In the genomic region with DNA sequence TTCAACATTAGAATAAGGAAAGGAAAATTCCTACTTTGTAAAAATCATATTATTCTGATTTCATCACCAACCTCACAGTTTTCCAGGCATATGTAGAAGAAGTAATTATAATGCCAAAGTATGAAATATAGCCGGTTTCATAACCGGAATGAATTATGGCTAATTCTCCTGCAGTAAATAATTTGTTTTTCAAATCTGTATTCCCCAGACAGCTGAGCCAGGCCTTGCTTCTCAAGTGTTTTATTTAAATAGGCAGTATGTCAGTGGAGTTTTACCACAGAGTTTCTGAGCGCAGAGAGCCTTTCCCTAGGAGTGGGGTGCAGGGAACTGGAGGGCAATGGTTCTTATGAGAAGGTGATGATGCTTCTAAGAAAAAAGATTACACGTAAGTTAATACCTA, we compare ENCODE assay signal across 28 cellular contexts. TPM values are rescaled to one million over a fixed set of nuclear protein-coding genes. Genes with fewer than 3 reads are reported as not detected.
DNase-seq lines count a peak whose midpoint lies in the region; ATAC-seq, FAIRE-seq and TF ChIP-seq lines count a peak whose summit lies in the region.
"Had no signal": no experiment of that assay in that cellular context is flagged by ENCODE, and none has a peak within 500 bp of the region (broad histone marks: within the 10 kb centered on the region; RNA-seq: fewer than 3 reads in every experiment).

No MANE protein-coding gene starts in this region.

- H2AFZ ChIP-seq in K562 (ENCODE audit: low read depth, low read length) = no peak overlapping the region
- H2AFZ ChIP-seq: GM23338 had no signal

- no peak for TF ChIP-seq CTCF in K562 (IDR thresholded peaks at IDR 0.05 in 2 of 3, conservative IDR thresholded peaks at IDR 0.05 in 1 of 3; ENCODE audit: insufficient read depth in 2 of 3, low read depth in 1 of 3, low read length in 3 of 3)
- TF ChIP-seq CTCF in mesothelial cell of epicardium (IDR thresholded peaks at IDR 0.05; ENCODE audit: unreplicated experiment) = no peak

- intact Hi-C loops in K562 (cut with micrococcal nuclease) = no loop called here

- H3K9me3 Mint-ChIP-seq in mesothelial cell of epicardium = no peaks in the 10 kb centered on the region
- H3K9me3 Mint-ChIP-seq: GM23338, H9 had no signal

- H3K4me3 Mint-ChIP-seq in mesothelial cell of epicardium = no peak overlapping the region
- H3K4me3 Mint-ChIP-seq: GM23338, H9 had no signal

- peak overlapping the region; percentile 44 for H3K27ac Mint-ChIP-seq in mesothelial cell of epicardium
- H3K27ac Mint-ChIP-seq: GM23338, H9 had no signal

- H3K9me1 ChIP-seq in K562 (ENCODE audit: control insufficient read depth, insufficient read depth, low read length) = no peaks in the 10 kb centered on the region

- H3K4me1 ChIP-seq in K562 (replicated peaks in 1 of 2; ENCODE audit: control insufficient read depth in 2 of 2, insufficient read depth in 2 of 2, low read length in 2 of 2) (no peaks in the 10 kb centered on the region), subcutaneous abdominal adipose tissue (ENCODE audit: control insufficient read depth in 5 of 5, insufficient read depth in 5 of 5, low read length in 5 of 5) (peaks cover 0 to 21% (median 14%) of the 10 kb centered on the region in 5 donors)

- no peak for TF ChIP-seq EP300 in K562 (IDR thresholded peaks at IDR 0.05; ENCODE audit: low read length)

- H3K9me3 ChIP-seq in K562 (replicated peaks; ENCODE audit: control insufficient read depth, insufficient read depth, low read depth, low read length) (no peaks in the 10 kb centered on the region), subcutaneous abdominal adipose tissue (ENCODE audit: control insufficient read depth in 5 of 5, low read length in 5 of 5) (no peaks in the 10 kb centered on the region)

- H3K9ac ChIP-seq in K562 (ENCODE audit: insufficient read depth in 1 of 2, low read depth in 2 of 2, low read length in 2 of 2) = no peak overlapping the region
- peak overlapping the region in 1 of 5 donors; percentile 18 for H3K9ac ChIP-seq in subcutaneous abdominal adipose tissue (ENCODE audit: low read length in 5 of 5)

- H3K4me1 Mint-ChIP-seq in mesothelial cell of epicardium = peaks cover 38% of the 10 kb centered on the region
- H3K4me1 Mint-ChIP-seq: GM23338 had no signal

- TF ChIP-seq RAD21 in K562 (CRISPR knock-in tag; conservative IDR thresholded peaks at IDR 0.05 in 1 of 2, IDR thresholded peaks at IDR 0.05 in 1 of 2) = no peak

- H3K4me2 ChIP-seq in K562 (ENCODE audit: insufficient read depth, low read length) = no peak overlapping the region
- H3K4me2 ChIP-seq: GM23338 had no signal

- no peaks in the 10 kb centered on the region for H4K20me1 ChIP-seq in K562 (replicated peaks; ENCODE audit: control insufficient read depth, insufficient read depth, low read length)

- no peaks in the 10 kb centered on the region for H3K36me3 Mint-ChIP-seq in mesothelial cell of epicardium

- no peaks in the 10 kb centered on the region for H3K79me2 ChIP-seq in K562 (ENCODE audit: control insufficient read depth, insufficient read depth, low read length)

- no peak for ATAC-seq in K562
- no peak for ATAC-seq in GM21515 (IDR thresholded peaks at IDR 0.05; ENCODE audit: unreplicated experiment)
- ATAC-seq: GM23338, Panc1 had no signal

- DNase-seq in G401 (ENCODE audit: low spot score) (peak; percentile 13), K562 (ENCODE audit: extremely low read depth in 1 of 4, low spot score in 3 of 4) (no peak), mesothelial cell of epicardium (ENCODE audit: low spot score in 2 of 2, unreplicated experiment in 2 of 2) (no peak), DMS53 (lab: John Stamatoyannopoulos, UW) (no peak), NCI-H187 (lab: John Stamatoyannopoulos, UW) (no peak)
- DNase-seq: 8988T, ACHN, Calu3, DND-41, H9, Kasumi-1, NCI-H1092 treated with DMSO at 0.1 percent for 48 hours, NCI-H1436, NCI-H187 treated with DMSO at 0.1 percent for 48 hours, NCI-H446 treated with DMSO at 0.1 percent for 48 hours, NCI-H69, SHP77 had no signal

- H3K36me3 ChIP-seq in K562 (ENCODE audit: control insufficient read depth, insufficient read depth, low read length) (no peaks in the 10 kb centered on the region), subcutaneous abdominal adipose tissue (ENCODE audit: control insufficient read depth in 5 of 5, insufficient read depth in 5 of 5, low read length in 5 of 5) (no peaks in the 10 kb centered on the region)

- CTCF ChIA-PET in K562 (lab: Yijun Ruan, JAX; ENCODE audit: low intra/inter-chr PET ratio) = no interaction called here

- H3K27ac ChIP-seq in K562 (ENCODE audit: extremely low read depth, low read depth, low read length) (no peak overlapping the region), subcutaneous abdominal adipose tissue (ENCODE audit: low read depth, low read length) (peak overlapping the region; percentile 56)
- H3K27ac ChIP-seq: RWPE1 had no signal

- 2% methylated on average over 4 of the region's 4 CpGs for WGBS in K562 (ENCODE audit: insufficient coverage, low coverage, missing lambda C conversion rate)

- FAIRE-seq in K562 (lab: Jason Lieb, UNC) = no peak
- FAIRE-seq: GM18507 had no signal

- in situ Hi-C loops in G401 (cut with HindIII; ENCODE audit: low sequenced_read_pairs) (no loop called here), K562 (cut with MboI) (no loop called here)

- POLR2A ChIA-PET in K562 (lab: Yijun Ruan, JAX) = no interaction called here

- H3K27me3 ChIP-seq in K562 (ENCODE audit: control insufficient read depth in 2 of 2, insufficient read depth in 2 of 2, low read length in 2 of 2) = no peaks in the 10 kb centered on the region
- H3K27me3 ChIP-seq in subcutaneous abdominal adipose tissue (ENCODE audit: control insufficient read depth in 5 of 5, insufficient read depth in 4 of 5, low read length in 5 of 5) = no peaks in the 10 kb centered on the region

- no peak overlapping the region for H3K4me3 ChIP-seq in K562
- peak overlapping the region in 1 of 5 donors; percentile 20 for H3K4me3 ChIP-seq in subcutaneous abdominal adipose tissue (ENCODE audit: low read depth in 1 of 5, low read length in 5 of 5)
- H3K4me3 ChIP-seq: GM23338 had no signal

- TF ChIP-seq POLR2A in K562 (conservative IDR thresholded peaks at IDR 0.05) = no peak

- no peaks in the 10 kb centered on the region for H3K27me3 Mint-ChIP-seq in mesothelial cell of epicardium (ENCODE audit: low read depth)

- BruUV-seq in K562 (replicated peaks; lab: Mats Ljungman, UMichigan) = no TSS peak

TF ChIP-seq in K562, 482 proteins besides CTCF, POLR2A, EP300 and RAD21:
- TF ChIP-seq JUN (IDR thresholded peaks at IDR 0.05; ENCODE audit: borderline replicate concordance, low read depth, low read length) = no peak
- no peak for TF ChIP-seq JUN (CRISPR knock-in tag; IDR thresholded peaks at IDR 0.05; ENCODE audit: borderline replicate concordance)
- TF ChIP-seq CEBPB (tag; IDR thresholded peaks at IDR 0.05) = 0 out of 2 replicates have a peak, but pooled peaks have one; percentile 4

RNA-seq across cellular contexts. Expression of a gene that starts 8.7 kb away (rescaled TPM):
- total RNA-seq in G401 (2014; rRNA removed; shearing (Covaris generic)) = not detected in 2 replicates
- not detected in 2 replicates for total RNA-seq in K562 (2011; cell fraction: chromatin; rRNA removed; ENCODE audit: low replicate concordance)
- total RNA-seq in K562 (2011; cell fraction: nucleolus; rRNA removed) = not detected in 2 replicates
- total RNA-seq in K562 (2011; cell fraction: nucleoplasm; rRNA removed) = not detected in 2 replicates
- not detected in 2 replicates for total RNA-seq in K562 (2014; rRNA removed)
- not detected in 2 replicates for total RNA-seq in K562 (2014; rRNA removed; fragmentation: Illumina TruSeq; extraction: Trizol)
- not detected in 2 replicates for total RNA-seq in K562 (2015; rRNA removed; fragmentation: Illumina TruSeq; extraction: Trizol)
- not detected in 2 replicates for total RNA-seq in K562 (2021)
- polyA plus RNA-seq in K562 (2011; rRNA removed) = not detected in 2 replicates
- not detected in 2 replicates for polyA plus RNA-seq in K562 (2011; cell fraction: cytosol; rRNA removed)
- not detected in 2 replicates for polyA plus RNA-seq in K562 (2011; cell fraction: nucleus; rRNA removed)
- polyA plus RNA-seq in K562 (2012) = not detected in 2 replicates
- polyA plus RNA-seq in K562 (2014; fragmentation: Illumina TruSeq; extraction: Trizol) = not detected in 2 replicates
- polyA plus RNA-seq in K562 (2014; fragmentation: Nextera tagmentation; extraction: Ambion mirVana) = not detected
- polyA plus RNA-seq in K562 (2014; rRNA removed) = not detected in 2 replicates
- polyA minus RNA-seq in K562 (2011; rRNA and poly(A)+ RNA removed) = not detected in 2 replicates
- not detected in 2 replicates for polyA minus RNA-seq in K562 (2011; cell fraction: cytosol; rRNA and poly(A)+ RNA removed)
- not detected in 2 replicates for polyA minus RNA-seq in K562 (2011; cell fraction: nucleus; rRNA and poly(A)+ RNA removed)
- total RNA-seq in mesothelial cell of epicardium = 0.13 TPM in 1 of 3 replicates, not detected in the others
- total RNA-seq: Calu3, GM23338, H9, HT-29, OCI-LY7, SK-MEL-5 had no signal
- polyA plus RNA-seq: GM23338 had no signal

RNA-seq across cellular contexts. Expression of a gene that starts 28.8 kb away (rescaled TPM):
- total RNA-seq in G401 (2014; rRNA removed; shearing (Covaris generic)) = not detected in 2 replicates
- total RNA-seq in K562 (2011; cell fraction: chromatin; rRNA removed; ENCODE audit: low replicate concordance) = not detected in 2 replicates
- not detected in 2 replicates for total RNA-seq in K562 (2011; cell fraction: nucleolus; rRNA removed)
- not detected in 2 replicates for total RNA-seq in K562 (2011; cell fraction: nucleoplasm; rRNA removed)
- total RNA-seq in K562 (2014; rRNA removed) (not detected in 2 replicates), K562 (2014; rRNA removed; fragmentation: Illumina TruSeq; extraction: Trizol) (not detected in 2 replicates), K562 (2015; rRNA removed; fragmentation: Illumina TruSeq; extraction: Trizol) (not detected in 2 replicates), K562 (2021) (3.7 and 4.0 TPM in 2 replicates), mesothelial cell of epicardium (11.5 to 16.2 TPM (median 11.9 TPM) in 3 replicates)
- polyA plus RNA-seq in K562 (2011; rRNA removed) (not detected in 2 replicates), K562 (2014; fragmentation: Illumina TruSeq; extraction: Trizol) (not detected in 2 replicates), K562 (2014; fragmentation: Nextera tagmentation; extraction: Ambion mirVana) (not detected), K562 (2014; rRNA removed) (not detected in 2 replicates)
- polyA plus RNA-seq in K562 (2011; cell fraction: cytosol; rRNA removed) = not detected in 2 replicates
- not detected in 2 replicates for polyA plus RNA-seq in K562 (2011; cell fraction: nucleus; rRNA removed)
- not detected in 2 replicates for polyA plus RNA-seq in K562 (2012)
- polyA minus RNA-seq in K562 (2011; rRNA and poly(A)+ RNA removed) = not detected in 2 replicates
- polyA minus RNA-seq in K562 (2011; cell fraction: cytosol; rRNA and poly(A)+ RNA removed) = not detected in 2 replicates
- not detected in 2 replicates for polyA minus RNA-seq in K562 (2011; cell fraction: nucleus; rRNA and poly(A)+ RNA removed)
- total RNA-seq: Calu3, GM23338, H9, HT-29, M059J, OCI-LY7, SK-MEL-5 had no signal
- polyA plus RNA-seq: BJ, GM23338 had no signal
